19 cellular contexts compared by ENCODE assay signal in the genomic region with DNA sequence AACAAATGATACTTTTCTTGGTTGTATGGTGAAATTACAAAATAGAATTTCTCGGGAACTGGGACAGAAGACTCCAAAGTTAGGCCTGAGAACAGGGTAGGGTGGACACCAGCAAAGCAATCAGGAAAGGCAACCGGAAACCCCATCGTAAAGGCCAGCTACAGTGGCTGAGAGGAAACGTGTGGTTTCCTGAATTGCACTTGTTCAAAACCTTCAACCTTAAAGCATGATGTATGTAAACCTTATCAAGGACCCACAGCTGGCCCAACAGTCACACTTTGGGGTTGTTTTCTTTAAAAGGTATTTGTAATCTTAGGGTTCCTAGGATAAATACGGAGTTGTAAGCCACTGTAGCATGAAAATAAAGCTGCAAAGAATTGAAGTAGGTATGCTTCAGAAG. TPM values are rescaled to one million over a fixed set of nuclear protein-coding genes. Genes with fewer than 3 reads are reported as not detected.
DNase-seq lines count a peak whose midpoint lies in the region; ATAC-seq and TF ChIP-seq lines count a peak whose summit lies in the region.
"Had no signal": no experiment of that assay in that cellular context is flagged by ENCODE, and none has a peak within 500 bp of the region (broad histone marks: within the 10 kb centered on the region; RNA-seq: fewer than 3 reads in every experiment).

No MANE protein-coding gene starts in this region.

- H3K4me3 ChIP-seq in CD8-positive, alpha-beta memory T cell (ENCODE audit: low read length): no peak overlapping the region
- no peak overlapping the region for H3K4me3 ChIP-seq in vagina
- H3K4me3 ChIP-seq: coronary artery, esophagus squamous epithelium had no signal

- peaks cover 54 to 82% (median 64%) of the 10 kb centered on the region in 3 donors for H3K4me1 Mint-ChIP-seq in CD8-positive, alpha-beta memory T cell
- H3K4me1 Mint-ChIP-seq in central memory CD8-positive, alpha-beta T cell: peaks cover 58% of the 10 kb centered on the region

- intact Hi-C loops in vagina (cut with DNase I): loop anchor here (5.0 kb wide), 1 partner anchor 198 kb away; a partner anchor contains a TSS

- ATAC-seq in GM18909 (IDR thresholded peaks at IDR 0.05; ENCODE audit: poor library complexity, unreplicated experiment) (peak; percentile 53), GM18517 (IDR thresholded peaks at IDR 0.05; ENCODE audit: unreplicated experiment) (no peak)
- ATAC-seq in central memory CD8-positive, alpha-beta T cell (replicated peaks; ENCODE audit: extremely low read depth, poor library complexity, severe bottlenecking): no peak

- POLR2A ChIA-PET in CD8-positive, alpha-beta memory T cell (lab: Charles Lee): interaction anchor here (0.7 kb wide), 1 partner anchor 16 kb away, joined by 3 read pairs; no protein-coding TSS in a partner anchor

- H3K27me3 Mint-ChIP-seq in CD8-positive, alpha-beta memory T cell: peaks cover 0 to 6% of the 10 kb centered on the region in 2 donors
- H3K27me3 Mint-ChIP-seq in central memory CD8-positive, alpha-beta T cell: no peaks in the 10 kb centered on the region

- no peaks in the 10 kb centered on the region for H3K9me3 ChIP-seq in CD8-positive, alpha-beta memory T cell (ENCODE audit: low read length)
- no peaks in the 10 kb centered on the region for H3K9me3 ChIP-seq in vagina
- H3K9me3 ChIP-seq: esophagus squamous epithelium had no signal

- no peak overlapping the region for H3K27ac ChIP-seq in CD8-positive, alpha-beta memory T cell (ENCODE audit: low read depth, low read length)
- H3K27ac ChIP-seq in vagina: no peak overlapping the region
- H3K27ac ChIP-seq: esophagus squamous epithelium had no signal

- no peak for TF ChIP-seq POLR2A in vagina (IDR thresholded peaks at IDR 0.05)

- H3K4me3 Mint-ChIP-seq in CD8-positive, alpha-beta memory T cell: peak overlapping the region; percentile 42 to 100 (median 99)
- H3K4me3 Mint-ChIP-seq in central memory CD8-positive, alpha-beta T cell: peak overlapping the region; percentile 99

- H3K27me3 ChIP-seq in CD8-positive, alpha-beta memory T cell (ENCODE audit: insufficient read depth, low read length, poor library complexity, severe bottlenecking): peaks cover 2% of the 10 kb centered on the region
- H3K27me3 ChIP-seq in vagina: no peaks in the 10 kb centered on the region

- peak overlapping the region; percentile 14 to 92 (median 66) for H3K27ac Mint-ChIP-seq in CD8-positive, alpha-beta memory T cell
- H3K27ac Mint-ChIP-seq in central memory CD8-positive, alpha-beta T cell (ENCODE audit: low read depth): peak overlapping the region; percentile 92

- no peak for DNase-seq in CD8-positive, alpha-beta memory T cell
- DNase-seq in Kasumi-1 (lab: John Stamatoyannopoulos, UW): peak; percentile 46 to 49
- DNase-seq in central memory CD8-positive, alpha-beta T cell (ENCODE audit: low spot score in 2 of 2): no peak
- no peak for DNase-seq in vagina (ENCODE audit: extremely low spot score in 2 of 2)
- no peak for DNase-seq in NCI-H1092 treated with DMSO at 0.1 percent for 48 hours (lab: John Stamatoyannopoulos, UW)
- no peak for DNase-seq in activated naive CD4-positive, alpha-beta T cell treated with anti-CD3 and anti-CD28 coated beads, Interleukin-2, amount 50 U/mL, for 16 hours
- DNase-seq: activated CD4-positive, alpha-beta T cell treated with anti-CD3 and anti-CD28 coated beads, Interleukin-2, amount 50 U/mL, for 48 hours; activated effector memory CD4-positive, alpha-beta T cell treated with Interleukin-2 at 50 U/mL for 16 hours; DMS153; esophagus squamous epithelium; midbrain; SHP77 treated with DMSO at 0.1 percent for 48 hours; T-helper 9 cell; trophoblast cell had no signal

- no peak for TF ChIP-seq CTCF in vagina (IDR thresholded peaks at IDR 0.05)

- H3K9me3 Mint-ChIP-seq in CD8-positive, alpha-beta memory T cell: no peaks in the 10 kb centered on the region
- no peaks in the 10 kb centered on the region for H3K9me3 Mint-ChIP-seq in central memory CD8-positive, alpha-beta T cell

- no peaks in the 10 kb centered on the region for H3K36me3 ChIP-seq in CD8-positive, alpha-beta memory T cell (ENCODE audit: insufficient read depth, low read length)
- H3K36me3 ChIP-seq in vagina: no peaks in the 10 kb centered on the region
- H3K36me3 ChIP-seq: esophagus squamous epithelium had no signal

- H3K4me1 ChIP-seq in CD8-positive, alpha-beta memory T cell (ENCODE audit: insufficient read depth, low read length): peaks cover 25% of the 10 kb centered on the region
- H3K4me1 ChIP-seq in vagina: peaks cover 37% of the 10 kb centered on the region

- peaks cover 0 to 13% (median 10%) of the 10 kb centered on the region in 3 donors for H3K36me3 Mint-ChIP-seq in CD8-positive, alpha-beta memory T cell
- H3K36me3 Mint-ChIP-seq in central memory CD8-positive, alpha-beta T cell (ENCODE audit: insufficient read depth): peaks cover 16% of the 10 kb centered on the region

- CTCF ChIA-PET in CD8-positive, alpha-beta memory T cell (lab: Charles Lee): interaction anchor here (1.3 to 1.6 kb wide), 2 partner anchors 119 to 196 kb away, joined by 4 read pairs; a partner anchor contains a TSS

RNA-seq across cellular contexts. Expression of a gene that starts 2.2 kb away (rescaled TPM):
- total RNA-seq in CD8-positive, alpha-beta memory T cell: 1 to 10 TPM in 1 of 2 experiments, under 1 TPM in 1; 0.66 to 1.4 TPM
- 50.8 TPM for polyA plus RNA-seq in CD8-positive, alpha-beta memory T cell
- 1.2 TPM for total RNA-seq in vagina
- total RNA-seq: astrocyte, M059J had no signal

RNA-seq across cellular contexts. Expression of a gene that starts 48.9 kb away (rescaled TPM):
- total RNA-seq in CD8-positive, alpha-beta memory T cell: 10 to 100 TPM; 34.4 to 35.6 TPM
- 289 TPM for polyA plus RNA-seq in CD8-positive, alpha-beta memory T cell
- 10.3 TPM for total RNA-seq in vagina
- total RNA-seq: astrocyte had no signal

Comparison
In these comparisons a context has a peak if more than half of its experiments do, and no peak if none do; other contexts are left out.
1. DNase-seq: peak in Kasumi-1 (2 of 2); none in CD8-positive, alpha-beta memory T cell (0 of 5), central memory CD8-positive, alpha-beta T cell (0 of 2), vagina (0 of 2), NCI-H1092 treated with DMSO at 0.1 percent for 48 hours (single experiment) and activated naive CD4-positive, alpha-beta T cell treated with anti-CD3 and anti-CD28 coated beads, Interleukin-2, amount 50 U/mL, for 16 hours (single experiment).